ENCODE assay signal across 1 cellular context in the genomic region with DNA sequence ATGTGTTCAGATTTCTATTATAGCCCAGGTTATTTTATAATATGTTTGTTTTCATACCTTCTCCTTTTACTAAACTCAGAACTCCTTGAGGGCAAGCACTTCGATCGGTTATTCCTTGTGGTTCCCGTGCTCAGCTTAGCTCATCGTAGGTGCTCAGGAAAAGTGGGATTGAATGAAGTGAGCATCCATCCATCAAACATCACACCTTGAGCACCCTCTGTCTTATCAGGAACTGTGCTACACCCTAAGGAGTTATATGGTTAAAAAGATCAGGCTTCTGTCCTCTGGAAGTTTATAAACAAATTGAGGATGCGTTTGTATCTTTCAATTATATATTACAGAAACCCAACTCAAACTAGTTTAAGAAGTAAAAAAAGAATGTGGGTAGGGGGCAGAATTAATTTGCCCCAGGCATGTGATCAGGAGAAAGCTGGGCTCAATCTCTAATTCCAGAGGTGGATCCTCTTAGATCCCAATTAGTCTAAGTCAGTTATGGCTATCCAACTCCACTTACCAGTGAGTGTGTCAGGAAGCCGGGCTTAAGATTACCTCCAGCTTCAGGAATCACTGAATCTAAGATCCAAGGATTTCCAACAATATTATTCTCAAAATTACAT.
TF ChIP-seq lines count a peak whose summit lies in the region.

No MANE protein-coding gene starts in this region.

TF ChIP-seq in Ishikawa, 13 proteins besides CTCF, POLR2A, EP300 and RAD21 (continued from another document):
- TF ChIP-seq REST (IDR thresholded peaks at IDR 0.05; ENCODE audit: low read depth) (no peak), NFIC (IDR thresholded peaks at IDR 0.05) (no peak), TCF12 (IDR thresholded peaks at IDR 0.05; ENCODE audit: low read depth) (no peak), ZBTB7A (IDR thresholded peaks at IDR 0.05; ENCODE audit: low read depth) (no peak), TEAD4 (IDR thresholded peaks at IDR 0.05) (no peak), CEBPB (IDR thresholded peaks at IDR 0.05) (no peak), YY1 (IDR thresholded peaks at IDR 0.05; ENCODE audit: low read depth) (no peak), EGR1 (IDR thresholded peaks at IDR 0.05) (no peak)
- TF ChIP-seq, protein P1, sequence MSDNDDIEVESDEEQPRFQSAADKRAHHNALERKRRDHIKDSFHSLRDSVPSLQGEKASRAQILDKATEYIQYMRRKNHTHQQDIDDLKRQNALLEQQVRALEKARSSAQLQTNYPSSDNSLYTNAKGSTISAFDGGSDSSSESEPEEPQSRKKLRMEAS (IDR thresholded peaks at IDR 0.05), result no peak
